ENCODE assay signal across 11 cellular contexts in genomic region chr17:36808181-36808661, GRCh38.
A peak's percentile ranks its signal among the peaks of the same experiment; 100 is the strongest.
DNase-seq lines count a peak whose midpoint lies in the region; ATAC-seq and TF ChIP-seq lines count a peak whose summit lies in the region.
"Had no signal": no experiment of that assay in that cellular context is flagged by ENCODE, and none has a peak within 500 bp of the region (broad histone marks: within the 10 kb centered on the region; RNA-seq: fewer than 3 reads in every experiment).

No MANE protein-coding gene starts in this region.

- no peaks in the 10 kb centered on the region for H3K9me3 ChIP-seq in psoas muscle
- H3K9me3 ChIP-seq: body of pancreas had no signal

- intact Hi-C loops in psoas muscle (cut with DNase I), result no loop called here

- peaks cover 15 to 83% (median 25%) of the 10 kb centered on the region in 3 donors for H3K27me3 ChIP-seq in psoas muscle (ENCODE audit: insufficient read depth in 3 of 3, low read length in 2 of 3)
- H3K27me3 ChIP-seq: body of pancreas had no signal

- TF ChIP-seq CTCF in psoas muscle (IDR thresholded peaks at IDR 0.05), result no peak

- H3K4me1 ChIP-seq in psoas muscle, result no peaks in the 10 kb centered on the region

- H3K36me3 ChIP-seq in psoas muscle (ENCODE audit: insufficient read depth in 1 of 2, low read depth in 1 of 2), result no peaks in the 10 kb centered on the region

- ATAC-seq in SK-N-SH treated with all-trans-retinoic acid at 6 μM for 48 hours, result peak; percentile 63
- no peak for ATAC-seq in HG02763 (IDR thresholded peaks at IDR 0.05; ENCODE audit: unreplicated experiment)
- ATAC-seq in psoas muscle, result no peak
- ATAC-seq: body of pancreas had no signal

- no peak overlapping the region for H3K27ac ChIP-seq in psoas muscle
- H3K27ac ChIP-seq: body of pancreas had no signal

- WGBS in psoas muscle, 3 donors, result 1 to 2% (median 2%) methylated on average over 43 to 60 of the region's 60 CpGs

- H3K4me3 ChIP-seq in iPS-11a (ENCODE audit: low read depth, low read length), result peak overlapping the region; percentile 43
- peak overlapping the region; percentile 7 for H3K4me3 ChIP-seq in skeletal muscle cell (ENCODE audit: low read depth, low read length)
- no peak overlapping the region for H3K4me3 ChIP-seq in psoas muscle
- H3K4me3 ChIP-seq: body of pancreas had no signal

- peak; percentile 65 for DNase-seq in NCI-H748 (lab: John Stamatoyannopoulos, UW; ENCODE audit: unreplicated experiment)
- no peak for DNase-seq in NCI-H748 treated with DMSO at 0.1 percent for 48 hours (lab: John Stamatoyannopoulos, UW)
- DNase-seq in skeletal muscle cell (ENCODE audit: low read depth), result no peak
- no peak for DNase-seq in psoas muscle
- no peak for DNase-seq in HT-29 (ENCODE audit: low spot score)
- DNase-seq: body of pancreas, NCI-H526 treated with DMSO at 0.1 percent for 48 hours, T-helper 1 cell had no signal

TF ChIP-seq in SK-N-SH treated with all-trans-retinoic acid at 6 μM for 48 hours, 23 proteins besides CTCF, POLR2A, EP300 and RAD21:
- TF ChIP-seq GLIS3 (CRISPR knock-in tag; IDR thresholded peaks at IDR 0.05) (no peak), TOX (CRISPR knock-in tag; IDR thresholded peaks at IDR 0.05; ENCODE audit: borderline replicate concordance) (no peak), ISL1 (CRISPR knock-in tag; IDR thresholded peaks at IDR 0.05) (no peak), BACH2 (CRISPR knock-in tag; IDR thresholded peaks at IDR 0.05; ENCODE audit: borderline replicate concordance) (no peak), TCF4 (CRISPR knock-in tag; IDR thresholded peaks at IDR 0.05; ENCODE audit: borderline replicate concordance) (no peak), ZFP3 (CRISPR knock-in tag; IDR thresholded peaks at IDR 0.05) (no peak), ZNF565 (CRISPR knock-in tag; conservative IDR thresholded peaks at IDR 0.05; ENCODE audit: low read depth) (no peak), ESRRG (CRISPR knock-in tag; IDR thresholded peaks at IDR 0.05) (no peak), OSR1 (CRISPR knock-in tag; IDR thresholded peaks at IDR 0.05) (no peak), ZFP30 (CRISPR knock-in tag; IDR thresholded peaks at IDR 0.05) (no peak), SNAI2 (CRISPR knock-in tag; IDR thresholded peaks at IDR 0.05) (no peak), PPARA (CRISPR knock-in tag; IDR thresholded peaks at IDR 0.05; ENCODE audit: borderline replicate concordance) (no peak), ZC3H10 (CRISPR knock-in tag; IDR thresholded peaks at IDR 0.05) (no peak), ZNF70 (CRISPR knock-in tag; IDR thresholded peaks at IDR 0.05) (no peak), CSDC2 (CRISPR knock-in tag; IDR thresholded peaks at IDR 0.05) (no peak), RARB (CRISPR knock-in tag; IDR thresholded peaks at IDR 0.05) (no peak), ZNF8 (CRISPR knock-in tag; IDR thresholded peaks at IDR 0.05) (no peak), ARNTL (CRISPR knock-in tag; IDR thresholded peaks at IDR 0.05; ENCODE audit: borderline replicate concordance, low read depth) (no peak)
- TF ChIP-seq, protein P1, sequence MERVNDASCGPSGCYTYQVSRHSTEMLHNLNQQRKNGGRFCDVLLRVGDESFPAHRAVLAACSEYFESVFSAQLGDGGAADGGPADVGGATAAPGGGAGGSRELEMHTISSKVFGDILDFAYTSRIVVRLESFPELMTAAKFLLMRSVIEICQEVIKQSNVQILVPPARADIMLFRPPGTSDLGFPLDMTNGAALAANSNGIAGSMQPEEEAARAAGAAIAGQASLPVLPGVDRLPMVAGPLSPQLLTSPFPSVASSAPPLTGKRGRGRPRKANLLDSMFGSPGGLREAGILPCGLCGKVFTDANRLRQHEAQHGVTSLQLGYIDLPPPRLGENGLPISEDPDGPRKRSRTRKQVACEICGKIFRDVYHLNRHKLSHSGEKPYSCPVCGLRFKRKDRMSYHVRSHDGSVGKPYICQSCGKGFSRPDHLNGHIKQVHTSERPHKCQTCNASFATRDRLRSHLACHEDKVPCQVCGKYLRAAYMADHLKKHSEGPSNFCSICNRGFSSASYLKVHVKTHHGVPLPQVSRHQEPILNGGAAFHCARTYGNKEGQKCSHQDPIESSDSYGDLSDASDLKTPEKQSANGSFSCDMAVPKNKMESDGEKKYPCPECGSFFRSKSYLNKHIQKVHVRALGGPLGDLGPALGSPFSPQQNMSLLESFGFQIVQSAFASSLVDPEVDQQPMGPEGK (CRISPR knock-in tag; IDR thresholded peaks at IDR 0.05; ENCODE audit: borderline replicate concordance), result no peak
- TF ChIP-seq, protein P2, sequence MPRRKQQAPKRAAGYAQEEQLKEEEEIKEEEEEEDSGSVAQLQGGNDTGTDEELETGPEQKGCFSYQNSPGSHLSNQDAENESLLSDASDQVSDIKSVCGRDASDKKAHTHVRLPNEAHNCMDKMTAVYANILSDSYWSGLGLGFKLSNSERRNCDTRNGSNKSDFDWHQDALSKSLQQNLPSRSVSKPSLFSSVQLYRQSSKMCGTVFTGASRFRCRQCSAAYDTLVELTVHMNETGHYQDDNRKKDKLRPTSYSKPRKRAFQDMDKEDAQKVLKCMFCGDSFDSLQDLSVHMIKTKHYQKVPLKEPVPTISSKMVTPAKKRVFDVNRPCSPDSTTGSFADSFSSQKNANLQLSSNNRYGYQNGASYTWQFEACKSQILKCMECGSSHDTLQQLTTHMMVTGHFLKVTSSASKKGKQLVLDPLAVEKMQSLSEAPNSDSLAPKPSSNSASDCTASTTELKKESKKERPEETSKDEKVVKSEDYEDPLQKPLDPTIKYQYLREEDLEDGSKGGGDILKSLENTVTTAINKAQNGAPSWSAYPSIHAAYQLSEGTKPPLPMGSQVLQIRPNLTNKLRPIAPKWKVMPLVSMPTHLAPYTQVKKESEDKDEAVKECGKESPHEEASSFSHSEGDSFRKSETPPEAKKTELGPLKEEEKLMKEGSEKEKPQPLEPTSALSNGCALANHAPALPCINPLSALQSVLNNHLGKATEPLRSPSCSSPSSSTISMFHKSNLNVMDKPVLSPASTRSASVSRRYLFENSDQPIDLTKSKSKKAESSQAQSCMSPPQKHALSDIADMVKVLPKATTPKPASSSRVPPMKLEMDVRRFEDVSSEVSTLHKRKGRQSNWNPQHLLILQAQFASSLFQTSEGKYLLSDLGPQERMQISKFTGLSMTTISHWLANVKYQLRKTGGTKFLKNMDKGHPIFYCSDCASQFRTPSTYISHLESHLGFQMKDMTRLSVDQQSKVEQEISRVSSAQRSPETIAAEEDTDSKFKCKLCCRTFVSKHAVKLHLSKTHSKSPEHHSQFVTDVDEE (CRISPR knock-in tag; IDR thresholded peaks at IDR 0.05), result no peak
TF ChIP-seq in SK-N-SH treated with all-trans-retinoic acid at 6 μM for 48 hours: peak in this region for 0.
